In genomic region chr1:236063919-236064673, GRCh38 we compare ENCODE assay signal across 1 cellular context.
TF ChIP-seq lines count a peak whose summit lies in the region.

No MANE protein-coding gene starts in this region.

TF ChIP-seq in HepG2, 621 proteins besides CTCF, POLR2A, EP300 and RAD21 (continued from another document and continues in another):
- peak; percentile 63; the same call in 1 of the 2 replicates for TF ChIP-seq ZNF318 (CRISPR knock-in tag; IDR thresholded peaks at IDR 0.05)
- peak; percentile 74 for TF ChIP-seq IKZF4 (CRISPR knock-in tag; IDR thresholded peaks at IDR 0.05; ENCODE audit: borderline replicate concordance, low read depth, not compliant biosample characterization)
- no peak for TF ChIP-seq TIGD3 (CRISPR knock-in tag; IDR thresholded peaks at IDR 0.05; ENCODE audit: borderline replicate concordance)
- peak; percentile 96 for TF ChIP-seq BCL3 (CRISPR knock-in tag; IDR thresholded peaks at IDR 0.05)
- TF ChIP-seq TBP (CRISPR knock-in tag; IDR thresholded peaks at IDR 0.05): no peak
- peak; percentile 92 for TF ChIP-seq CCDC6 (CRISPR knock-in tag; IDR thresholded peaks at IDR 0.05)
- no peak for TF ChIP-seq ZNF597 (CRISPR knock-in tag; IDR thresholded peaks at IDR 0.05)
- peak; percentile 91; the same call in 1 of the 2 replicates for TF ChIP-seq HOXA9 (CRISPR knock-in tag; IDR thresholded peaks at IDR 0.05; ENCODE audit: borderline replicate concordance)
- TF ChIP-seq THAP7 (CRISPR knock-in tag; IDR thresholded peaks at IDR 0.05): peak; percentile 64; the same call in 1 of the 2 replicates
- peak; percentile 65; the same call in 1 of the 2 replicates for TF ChIP-seq BRD4 (CRISPR knock-in tag; IDR thresholded peaks at IDR 0.05)
- peak; percentile 87 for TF ChIP-seq DRAP1 (CRISPR knock-in tag; IDR thresholded peaks at IDR 0.05)
- TF ChIP-seq LBX2 (CRISPR knock-in tag; IDR thresholded peaks at IDR 0.05; ENCODE audit: borderline replicate concordance): peak; percentile 81; the same call in 1 of the 2 replicates
- TF ChIP-seq CREBL2 (CRISPR knock-in tag; IDR thresholded peaks at IDR 0.05; ENCODE audit: borderline replicate concordance): peak; percentile 91; the same call in 1 of the 2 replicates
- TF ChIP-seq HNRNPK (IDR thresholded peaks at IDR 0.05; ENCODE audit: low read depth, low read length, poor library complexity, severe bottlenecking): peak; percentile 12
- peak; percentile 63 for TF ChIP-seq ZBTB33 (CRISPR knock-in tag; IDR thresholded peaks at IDR 0.05)
- TF ChIP-seq BRF2 (CRISPR knock-in tag; IDR thresholded peaks at IDR 0.05): peak; percentile 68; the same call in 1 of the 2 replicates
- peak; percentile 88 for TF ChIP-seq ZBTB26 (CRISPR knock-in tag; IDR thresholded peaks at IDR 0.05; ENCODE audit: borderline replicate concordance)
- no peak for TF ChIP-seq DNMT1 (CRISPR knock-in tag; IDR thresholded peaks at IDR 0.05)
- no peak; the same call in 1 of the 2 replicates for TF ChIP-seq AFF4 (CRISPR knock-in tag; IDR thresholded peaks at IDR 0.05)
- peak; percentile 67 for TF ChIP-seq TEAD3 (CRISPR knock-in tag; optimal IDR thresholded peaks at IDR 0.05; ENCODE audit: borderline replicate concordance)
- 0 out of 2 replicates have a peak, but pooled peaks have one; percentile 55 for TF ChIP-seq HMG20B (CRISPR knock-in tag; conservative IDR thresholded peaks at IDR 0.05)
- 0 out of 2 replicates have a peak, but pooled peaks have one; percentile 59 for TF ChIP-seq ZNF101 (CRISPR knock-in tag; IDR thresholded peaks at IDR 0.05; ENCODE audit: borderline replicate concordance, low read depth)
- peak; percentile 91 for TF ChIP-seq ATF7-NPFF (CRISPR knock-in tag; IDR thresholded peaks at IDR 0.05; ENCODE audit: low read depth)
- peak; percentile 41; the same call in 1 of the 2 replicates for TF ChIP-seq ZNF235 (CRISPR knock-in tag; IDR thresholded peaks at IDR 0.05; ENCODE audit: borderline replicate concordance)
- 0 out of 2 replicates have a peak, but pooled peaks have one; percentile 62 for TF ChIP-seq MYNN (CRISPR knock-in tag; IDR thresholded peaks at IDR 0.05; ENCODE audit: low read depth)
- peak; percentile 85 for TF ChIP-seq ZC3H13 (CRISPR knock-in tag; IDR thresholded peaks at IDR 0.05)
